In genomic region chr7:105691692-105692564, GRCh38 we compare ENCODE assay signal across 8 cellular contexts.
A peak's percentile ranks its signal among the peaks of the same experiment; 100 is the strongest.
DNase-seq lines count a peak whose midpoint lies in the region; ATAC-seq and TF ChIP-seq lines count a peak whose summit lies in the region.

No MANE protein-coding gene starts in this region.

- H3K4me1 ChIP-seq in RWPE2 (ENCODE audit: insufficient read depth, poor library complexity, severe bottlenecking): no peaks in the 10 kb centered on the region

- peak overlapping the region; percentile 61 for H3K4me3 ChIP-seq in GM08714 (ENCODE audit: low read length)
- H3K4me3 ChIP-seq in RWPE2 (ENCODE audit: severe bottlenecking): peak overlapping the region; percentile 27
- H3K4me3 ChIP-seq in WERI-Rb-1 (ENCODE audit: low read depth, low read length): no peak overlapping the region

- H3K27me3 ChIP-seq in RWPE2 (ENCODE audit: insufficient read depth, poor library complexity, severe bottlenecking) (no peaks in the 10 kb centered on the region), WERI-Rb-1 (ENCODE audit: insufficient read depth, low read depth, severe bottlenecking) (no peaks in the 10 kb centered on the region)

- peaks cover 4% of the 10 kb centered on the region for H3K36me3 Mint-ChIP-seq in activated naive CD8-positive, alpha-beta T cell

- intact Hi-C loops in left cardiac atrium (cut with DNase I): no loop called here

- no peaks in the 10 kb centered on the region for H3K9me3 Mint-ChIP-seq in activated naive CD8-positive, alpha-beta T cell (ENCODE audit: low read depth)

- H3K36me3 ChIP-seq in RWPE2 (ENCODE audit: low read depth) (no peaks in the 10 kb centered on the region), WERI-Rb-1 (no peaks in the 10 kb centered on the region)

- no peak for TF ChIP-seq CTCF in RWPE2 (IDR thresholded peaks at IDR 0.05; ENCODE audit: poor library complexity, severe bottlenecking)
- no peak for TF ChIP-seq CTCF in WERI-Rb-1 (IDR thresholded peaks at IDR 0.05; ENCODE audit: low read depth, low read length)

- H3K27ac ChIP-seq in RWPE2 (ENCODE audit: poor library complexity, severe bottlenecking) (no peak overlapping the region), WERI-Rb-1 (no peak overlapping the region)

- H3K4me3 Mint-ChIP-seq in activated naive CD8-positive, alpha-beta T cell: peak overlapping the region; percentile 96

- H3K9me3 ChIP-seq in RWPE2 (ENCODE audit: severe bottlenecking) (no peaks in the 10 kb centered on the region), WERI-Rb-1 (ENCODE audit: severe bottlenecking) (no peaks in the 10 kb centered on the region)

- no peaks in the 10 kb centered on the region for H3K27me3 Mint-ChIP-seq in activated naive CD8-positive, alpha-beta T cell

- ATAC-seq in HG03095 (IDR thresholded peaks at IDR 0.05; ENCODE audit: unreplicated experiment) (peak; percentile 53), RWPE2 (ENCODE audit: low read depth) (peak; percentile 76), left cardiac atrium (peak; percentile 85 to 87), HG02885 (IDR thresholded peaks at IDR 0.05; ENCODE audit: poor library complexity, unreplicated experiment) (no peak)

- H3K27ac Mint-ChIP-seq in activated naive CD8-positive, alpha-beta T cell: peak overlapping the region; percentile 96

- DNase-seq in RWPE2 (ENCODE audit: low spot score) (no peak), left cardiac atrium (peak; percentile 46), renal cortical epithelial cell (ENCODE audit: low read depth) (peak; percentile 79), WERI-Rb-1 (no peak)

- H3K4me1 Mint-ChIP-seq in activated naive CD8-positive, alpha-beta T cell (ENCODE audit: low read depth): peaks cover 55% of the 10 kb centered on the region

Comparison
In these comparisons a context has a peak if more than half of its experiments do, and no peak if none do; other contexts are left out.
1. DNase-seq: peak in left cardiac atrium (single experiment) and renal cortical epithelial cell (single experiment); none in RWPE2 (single experiment) and WERI-Rb-1 (single experiment).